Comparison of ENCODE assay signal across 1 cellular context in the genomic region with DNA sequence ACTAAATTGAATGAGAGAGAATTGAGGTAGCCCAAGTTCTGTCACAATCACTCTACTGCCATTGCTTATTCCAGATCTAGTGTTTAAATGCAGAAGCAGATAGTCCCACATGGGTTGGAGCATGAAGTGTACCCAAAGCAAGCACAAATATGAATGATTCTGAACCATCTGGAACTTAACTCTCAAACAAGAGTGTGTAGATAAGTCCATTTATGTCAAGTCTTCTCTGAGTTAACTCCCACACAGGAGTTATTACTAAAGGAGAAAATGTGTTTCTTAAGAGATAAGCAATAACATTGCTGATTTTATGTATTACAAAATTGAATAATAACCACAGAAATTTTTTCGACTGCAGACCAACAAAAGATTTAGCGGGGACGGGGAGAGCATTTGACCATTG.
TF ChIP-seq lines count a peak whose summit lies in the region.

No MANE protein-coding gene starts in this region.

TF ChIP-seq in K562, 482 proteins besides CTCF, POLR2A, EP300 and RAD21 (continued from another document and continues in another):
- TF ChIP-seq, protein P1, sequence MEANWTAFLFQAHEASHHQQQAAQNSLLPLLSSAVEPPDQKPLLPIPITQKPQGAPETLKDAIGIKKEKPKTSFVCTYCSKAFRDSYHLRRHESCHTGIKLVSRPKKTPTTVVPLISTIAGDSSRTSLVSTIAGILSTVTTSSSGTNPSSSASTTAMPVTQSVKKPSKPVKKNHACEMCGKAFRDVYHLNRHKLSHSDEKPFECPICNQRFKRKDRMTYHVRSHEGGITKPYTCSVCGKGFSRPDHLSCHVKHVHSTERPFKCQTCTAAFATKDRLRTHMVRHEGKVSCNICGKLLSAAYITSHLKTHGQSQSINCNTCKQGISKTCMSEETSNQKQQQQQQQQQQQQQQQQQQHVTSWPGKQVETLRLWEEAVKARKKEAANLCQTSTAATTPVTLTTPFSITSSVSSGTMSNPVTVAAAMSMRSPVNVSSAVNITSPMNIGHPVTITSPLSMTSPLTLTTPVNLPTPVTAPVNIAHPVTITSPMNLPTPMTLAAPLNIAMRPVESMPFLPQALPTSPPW (CRISPR knock-in tag; IDR thresholded peaks at IDR 0.05) = peak; percentile 36; the same call in 1 of the 2 replicates
- TF ChIP-seq NFIC (IDR thresholded peaks at IDR 0.05) = peak; percentile 79
- no peak for TF ChIP-seq CAMTA2 (CRISPR knock-in tag; conservative IDR thresholded peaks at IDR 0.05)
- TF ChIP-seq DPF2 (IDR thresholded peaks at IDR 0.05) = peak; percentile 94
- no peak for TF ChIP-seq MTF1 (CRISPR knock-in tag; IDR thresholded peaks at IDR 0.05; ENCODE audit: borderline replicate concordance)
- TF ChIP-seq ZNF274 (IDR thresholded peaks at IDR 0.05; ENCODE audit: borderline replicate concordance, low read depth, low read length) = no peak
- peak; percentile 55 for TF ChIP-seq CREM (IDR thresholded peaks at IDR 0.05; ENCODE audit: low read depth)
- TF ChIP-seq STAT5A (IDR thresholded peaks at IDR 0.05; ENCODE audit: borderline replicate concordance, low read length) = peak; percentile 84
- TF ChIP-seq, protein P2, sequence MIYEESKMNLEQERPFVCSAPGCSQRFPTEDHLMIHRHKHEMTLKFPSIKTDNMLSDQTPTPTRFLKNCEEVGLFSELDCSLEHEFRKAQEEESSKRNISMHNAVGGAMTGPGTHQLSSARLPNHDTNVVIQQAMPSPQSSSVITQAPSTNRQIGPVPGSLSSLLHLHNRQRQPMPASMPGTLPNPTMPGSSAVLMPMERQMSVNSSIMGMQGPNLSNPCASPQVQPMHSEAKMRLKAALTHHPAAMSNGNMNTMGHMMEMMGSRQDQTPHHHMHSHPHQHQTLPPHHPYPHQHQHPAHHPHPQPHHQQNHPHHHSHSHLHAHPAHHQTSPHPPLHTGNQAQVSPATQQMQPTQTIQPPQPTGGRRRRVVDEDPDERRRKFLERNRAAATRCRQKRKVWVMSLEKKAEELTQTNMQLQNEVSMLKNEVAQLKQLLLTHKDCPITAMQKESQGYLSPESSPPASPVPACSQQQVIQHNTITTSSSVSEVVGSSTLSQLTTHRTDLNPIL (CRISPR knock-in tag; IDR thresholded peaks at IDR 0.05) = no peak
- TF ChIP-seq, protein P3, sequence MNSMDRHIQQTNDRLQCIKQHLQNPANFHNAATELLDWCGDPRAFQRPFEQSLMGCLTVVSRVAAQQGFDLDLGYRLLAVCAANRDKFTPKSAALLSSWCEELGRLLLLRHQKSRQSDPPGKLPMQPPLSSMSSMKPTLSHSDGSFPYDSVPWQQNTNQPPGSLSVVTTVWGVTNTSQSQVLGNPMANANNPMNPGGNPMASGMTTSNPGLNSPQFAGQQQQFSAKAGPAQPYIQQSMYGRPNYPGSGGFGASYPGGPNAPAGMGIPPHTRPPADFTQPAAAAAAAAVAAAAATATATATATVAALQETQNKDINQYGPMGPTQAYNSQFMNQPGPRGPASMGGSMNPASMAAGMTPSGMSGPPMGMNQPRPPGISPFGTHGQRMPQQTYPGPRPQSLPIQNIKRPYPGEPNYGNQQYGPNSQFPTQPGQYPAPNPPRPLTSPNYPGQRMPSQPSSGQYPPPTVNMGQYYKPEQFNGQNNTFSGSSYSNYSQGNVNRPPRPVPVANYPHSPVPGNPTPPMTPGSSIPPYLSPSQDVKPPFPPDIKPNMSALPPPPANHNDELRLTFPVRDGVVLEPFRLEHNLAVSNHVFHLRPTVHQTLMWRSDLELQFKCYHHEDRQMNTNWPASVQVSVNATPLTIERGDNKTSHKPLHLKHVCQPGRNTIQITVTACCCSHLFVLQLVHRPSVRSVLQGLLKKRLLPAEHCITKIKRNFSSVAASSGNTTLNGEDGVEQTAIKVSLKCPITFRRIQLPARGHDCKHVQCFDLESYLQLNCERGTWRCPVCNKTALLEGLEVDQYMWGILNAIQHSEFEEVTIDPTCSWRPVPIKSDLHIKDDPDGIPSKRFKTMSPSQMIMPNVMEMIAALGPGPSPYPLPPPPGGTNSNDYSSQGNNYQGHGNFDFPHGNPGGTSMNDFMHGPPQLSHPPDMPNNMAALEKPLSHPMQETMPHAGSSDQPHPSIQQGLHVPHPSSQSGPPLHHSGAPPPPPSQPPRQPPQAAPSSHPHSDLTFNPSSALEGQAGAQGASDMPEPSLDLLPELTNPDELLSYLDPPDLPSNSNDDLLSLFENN (IDR thresholded peaks at IDR 0.05; ENCODE audit: low read depth in 2 of 2, low read length in 2 of 2) = peak in 1 of 2 experiments; percentile 75; a peak in 1 of 4 replicates
- peak; percentile 62; the same call in 1 of the 2 replicates for TF ChIP-seq GATAD2B (IDR thresholded peaks at IDR 0.05; ENCODE audit: borderline replicate concordance)
- TF ChIP-seq ZNF583 (CRISPR knock-in tag; IDR thresholded peaks at IDR 0.05) = no peak
- TF ChIP-seq, protein P4, sequence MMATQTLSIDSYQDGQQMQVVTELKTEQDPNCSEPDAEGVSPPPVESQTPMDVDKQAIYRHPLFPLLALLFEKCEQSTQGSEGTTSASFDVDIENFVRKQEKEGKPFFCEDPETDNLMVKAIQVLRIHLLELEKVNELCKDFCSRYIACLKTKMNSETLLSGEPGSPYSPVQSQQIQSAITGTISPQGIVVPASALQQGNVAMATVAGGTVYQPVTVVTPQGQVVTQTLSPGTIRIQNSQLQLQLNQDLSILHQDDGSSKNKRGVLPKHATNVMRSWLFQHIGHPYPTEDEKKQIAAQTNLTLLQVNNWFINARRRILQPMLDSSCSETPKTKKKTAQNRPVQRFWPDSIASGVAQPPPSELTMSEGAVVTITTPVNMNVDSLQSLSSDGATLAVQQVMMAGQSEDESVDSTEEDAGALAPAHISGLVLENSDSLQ (IDR thresholded peaks at IDR 0.05) = peak; percentile 44; the same call in 1 of the 2 replicates
- peak; percentile 51; the same call in 1 of the 2 replicates for TF ChIP-seq MBD2 (IDR thresholded peaks at IDR 0.05; ENCODE audit: borderline replicate concordance, low read depth)
- 0 out of 2 replicates have a peak, but pooled peaks have one; percentile 16 for TF ChIP-seq SMAD4 (CRISPR knock-in tag; conservative IDR thresholded peaks at IDR 0.05)
- TF ChIP-seq ZNF507 (tag; conservative IDR thresholded peaks at IDR 0.05) = no peak
- TF ChIP-seq, protein P5, sequence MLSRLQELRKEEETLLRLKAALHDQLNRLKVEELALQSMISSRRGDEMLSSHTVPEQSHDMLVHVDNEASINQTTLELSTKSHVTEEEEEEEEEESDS (CRISPR knock-in tag; IDR thresholded peaks at IDR 0.05) = no peak
- TF ChIP-seq, protein P6, sequence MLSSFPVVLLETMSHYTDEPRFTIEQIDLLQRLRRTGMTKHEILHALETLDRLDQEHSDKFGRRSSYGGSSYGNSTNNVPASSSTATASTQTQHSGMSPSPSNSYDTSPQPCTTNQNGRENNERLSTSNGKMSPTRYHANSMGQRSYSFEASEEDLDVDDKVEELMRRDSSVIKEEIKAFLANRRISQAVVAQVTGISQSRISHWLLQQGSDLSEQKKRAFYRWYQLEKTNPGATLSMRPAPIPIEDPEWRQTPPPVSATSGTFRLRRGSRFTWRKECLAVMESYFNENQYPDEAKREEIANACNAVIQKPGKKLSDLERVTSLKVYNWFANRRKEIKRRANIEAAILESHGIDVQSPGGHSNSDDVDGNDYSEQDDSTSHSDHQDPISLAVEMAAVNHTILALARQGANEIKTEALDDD (IDR thresholded peaks at IDR 0.05) = peak; percentile 55; the same call in 1 of the 2 replicates
- TF ChIP-seq TBP (optimal IDR thresholded peaks at IDR 0.05; ENCODE audit: low read depth, low read length) = no peak
- peak; percentile 97 for TF ChIP-seq CBFA2T3 (IDR thresholded peaks at IDR 0.05)
- TF ChIP-seq CC2D1A (IDR thresholded peaks at IDR 0.05) = peak; percentile 69; the same call in 1 of the 2 replicates
- peak; percentile 83 for TF ChIP-seq SMARCC2 (IDR thresholded peaks at IDR 0.05; ENCODE audit: low read depth)
- TF ChIP-seq, protein P7, sequence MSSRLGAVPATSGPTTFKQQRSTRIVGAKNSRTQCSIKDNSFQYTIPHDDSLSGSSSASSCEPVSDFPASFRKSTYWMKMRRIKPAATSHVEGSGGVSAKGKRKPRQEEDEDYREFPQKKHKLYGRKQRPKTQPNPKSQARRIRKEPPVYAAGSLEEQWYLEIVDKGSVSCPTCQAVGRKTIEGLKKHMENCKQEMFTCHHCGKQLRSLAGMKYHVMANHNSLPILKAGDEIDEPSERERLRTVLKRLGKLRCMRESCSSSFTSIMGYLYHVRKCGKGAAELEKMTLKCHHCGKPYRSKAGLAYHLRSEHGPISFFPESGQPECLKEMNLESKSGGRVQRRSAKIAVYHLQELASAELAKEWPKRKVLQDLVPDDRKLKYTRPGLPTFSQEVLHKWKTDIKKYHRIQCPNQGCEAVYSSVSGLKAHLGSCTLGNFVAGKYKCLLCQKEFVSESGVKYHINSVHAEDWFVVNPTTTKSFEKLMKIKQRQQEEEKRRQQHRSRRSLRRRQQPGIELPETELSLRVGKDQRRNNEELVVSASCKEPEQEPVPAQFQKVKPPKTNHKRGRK (tag; IDR thresholded peaks at IDR 0.05) = peak; percentile 2; the same call in 1 of the 2 replicates
- no peak for TF ChIP-seq CXXC5 (CRISPR knock-in tag; IDR thresholded peaks at IDR 0.05)
- TF ChIP-seq TOE1 (IDR thresholded peaks at IDR 0.05; ENCODE audit: borderline replicate concordance) = no peak
- no peak for TF ChIP-seq TOE1 (CRISPR knock-in tag; IDR thresholded peaks at IDR 0.05; ENCODE audit: borderline replicate concordance, low read depth)
- TF ChIP-seq ILK (tag; IDR thresholded peaks at IDR 0.05; ENCODE audit: borderline replicate concordance, low read depth) = no peak
- peak; percentile 70; the same call in 1 of the 2 replicates for TF ChIP-seq PHB2 (IDR thresholded peaks at IDR 0.05; ENCODE audit: low read depth)
- TF ChIP-seq RFX1 (IDR thresholded peaks at IDR 0.05) = 0 out of 2 replicates have a peak, but pooled peaks have one; percentile 3
- peak; percentile 30 to 75; a peak in 1 of 4 replicates for TF ChIP-seq ARNT (IDR thresholded peaks at IDR 0.05)
- no peak for TF ChIP-seq ZNF324 (CRISPR knock-in tag; IDR thresholded peaks at IDR 0.05)
- TF ChIP-seq, protein P8, sequence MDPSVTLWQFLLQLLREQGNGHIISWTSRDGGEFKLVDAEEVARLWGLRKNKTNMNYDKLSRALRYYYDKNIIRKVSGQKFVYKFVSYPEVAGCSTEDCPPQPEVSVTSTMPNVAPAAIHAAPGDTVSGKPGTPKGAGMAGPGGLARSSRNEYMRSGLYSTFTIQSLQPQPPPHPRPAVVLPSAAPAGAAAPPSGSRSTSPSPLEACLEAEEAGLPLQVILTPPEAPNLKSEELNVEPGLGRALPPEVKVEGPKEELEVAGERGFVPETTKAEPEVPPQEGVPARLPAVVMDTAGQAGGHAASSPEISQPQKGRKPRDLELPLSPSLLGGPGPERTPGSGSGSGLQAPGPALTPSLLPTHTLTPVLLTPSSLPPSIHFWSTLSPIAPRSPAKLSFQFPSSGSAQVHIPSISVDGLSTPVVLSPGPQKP (CRISPR knock-in tag; IDR thresholded peaks at IDR 0.05) = no peak
- TF ChIP-seq ZNF23 (CRISPR knock-in tag; IDR thresholded peaks at IDR 0.05) = no peak
- no peak for TF ChIP-seq ZNF146 (CRISPR knock-in tag; IDR thresholded peaks at IDR 0.05; ENCODE audit: unreplicated experiment)
- TF ChIP-seq POLR2AphosphoS5 (IDR thresholded peaks at IDR 0.05; ENCODE audit: control insufficient read depth, insufficient read depth, low read depth, low read length) = peak; percentile 61; the same call in 1 of the 2 replicates
- TF ChIP-seq ZNF282 (CRISPR knock-in tag; IDR thresholded peaks at IDR 0.05) = no peak
- TF ChIP-seq, protein P9, sequence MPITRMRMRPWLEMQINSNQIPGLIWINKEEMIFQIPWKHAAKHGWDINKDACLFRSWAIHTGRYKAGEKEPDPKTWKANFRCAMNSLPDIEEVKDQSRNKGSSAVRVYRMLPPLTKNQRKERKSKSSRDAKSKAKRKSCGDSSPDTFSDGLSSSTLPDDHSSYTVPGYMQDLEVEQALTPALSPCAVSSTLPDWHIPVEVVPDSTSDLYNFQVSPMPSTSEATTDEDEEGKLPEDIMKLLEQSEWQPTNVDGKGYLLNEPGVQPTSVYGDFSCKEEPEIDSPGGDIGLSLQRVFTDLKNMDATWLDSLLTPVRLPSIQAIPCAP (CRISPR knock-in tag; IDR thresholded peaks at IDR 0.05; ENCODE audit: borderline replicate concordance) = no peak
- TF ChIP-seq NONO (IDR thresholded peaks at IDR 0.05; ENCODE audit: low read depth in 2 of 2, low read length in 1 of 2) = peak in 1 of 2 experiments; percentile 41; a peak in 1 of 4 replicates
- TF ChIP-seq TEAD2 (tag; IDR thresholded peaks at IDR 0.05) = no peak
- TF ChIP-seq ZBTB1 (CRISPR knock-in tag; IDR thresholded peaks at IDR 0.05; ENCODE audit: borderline replicate concordance, low read depth) = no peak
- TF ChIP-seq, protein P10, sequence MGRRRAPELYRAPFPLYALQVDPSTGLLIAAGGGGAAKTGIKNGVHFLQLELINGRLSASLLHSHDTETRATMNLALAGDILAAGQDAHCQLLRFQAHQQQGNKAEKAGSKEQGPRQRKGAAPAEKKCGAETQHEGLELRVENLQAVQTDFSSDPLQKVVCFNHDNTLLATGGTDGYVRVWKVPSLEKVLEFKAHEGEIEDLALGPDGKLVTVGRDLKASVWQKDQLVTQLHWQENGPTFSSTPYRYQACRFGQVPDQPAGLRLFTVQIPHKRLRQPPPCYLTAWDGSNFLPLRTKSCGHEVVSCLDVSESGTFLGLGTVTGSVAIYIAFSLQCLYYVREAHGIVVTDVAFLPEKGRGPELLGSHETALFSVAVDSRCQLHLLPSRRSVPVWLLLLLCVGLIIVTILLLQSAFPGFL (CRISPR knock-in tag; IDR thresholded peaks at IDR 0.05) = no peak
- TF ChIP-seq FOXM1 (IDR thresholded peaks at IDR 0.05; ENCODE audit: low read depth) = peak; percentile 71
- TF ChIP-seq FOXM1 (CRISPR knock-in tag; IDR thresholded peaks at IDR 0.05; ENCODE audit: low read depth) = no peak
- peak; percentile 76 for TF ChIP-seq HDAC2 (IDR thresholded peaks at IDR 0.05)
- TF ChIP-seq MAFG (tag; conservative IDR thresholded peaks at IDR 0.05) = no peak; the same call in 1 of the 2 replicates
- TF ChIP-seq GATAD2A (IDR thresholded peaks at IDR 0.05) = 0 out of 2 replicates have a peak, but pooled peaks have one; percentile 19
- TF ChIP-seq KLF16 (IDR thresholded peaks at IDR 0.05) = peak; percentile 91
- TF ChIP-seq, protein P11, sequence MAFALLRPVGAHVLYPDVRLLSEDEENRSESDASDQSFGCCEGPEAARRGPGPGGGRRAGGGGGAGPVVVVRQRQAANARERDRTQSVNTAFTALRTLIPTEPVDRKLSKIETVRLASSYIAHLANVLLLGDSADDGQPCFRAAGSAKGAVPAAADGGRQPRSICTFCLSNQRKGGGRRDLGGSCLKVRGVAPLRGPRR (CRISPR knock-in tag; IDR thresholded peaks at IDR 0.05) = no peak
- TF ChIP-seq, protein P12, sequence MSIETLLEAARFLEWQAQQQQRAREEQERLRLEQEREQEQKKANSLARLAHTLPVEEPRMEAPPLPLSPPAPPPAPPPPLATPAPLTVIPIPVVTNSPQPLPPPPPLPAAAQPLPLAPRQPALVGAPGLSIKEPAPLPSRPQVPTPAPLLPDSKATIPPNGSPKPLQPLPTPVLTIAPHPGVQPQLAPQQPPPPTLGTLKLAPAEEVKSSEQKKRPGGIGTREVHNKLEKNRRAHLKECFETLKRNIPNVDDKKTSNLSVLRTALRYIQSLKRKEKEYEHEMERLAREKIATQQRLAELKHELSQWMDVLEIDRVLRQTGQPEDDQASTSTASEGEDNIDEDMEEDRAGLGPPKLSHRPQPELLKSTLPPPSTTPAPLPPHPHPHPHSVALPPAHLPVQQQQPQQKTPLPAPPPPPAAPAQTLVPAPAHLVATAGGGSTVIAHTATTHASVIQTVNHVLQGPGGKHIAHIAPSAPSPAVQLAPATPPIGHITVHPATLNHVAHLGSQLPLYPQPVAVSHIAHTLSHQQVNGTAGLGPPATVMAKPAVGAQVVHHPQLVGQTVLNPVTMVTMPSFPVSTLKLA (conservative IDR thresholded peaks at IDR 0.05) = peak; percentile 11 to 63
- TF ChIP-seq SMARCA4 (IDR thresholded peaks at IDR 0.05) = peak; percentile 94
